Comparison of ENCODE assay signal across 34 cellular contexts in genomic region chr22:30535182-30535581, GRCh38. TPM values are rescaled to one million over a fixed set of nuclear protein-coding genes. Genes with fewer than 3 reads are reported as not detected.
"Had no signal": no experiment of that assay in that cellular context is flagged by ENCODE, and none has a peak within 500 bp of the region (broad histone marks: within the 10 kb centered on the region; RNA-seq: fewer than 3 reads in every experiment).

No MANE protein-coding gene starts in this region.

- H3K27ac ChIP-seq: SJSA1, VCaP had no signal

- H3K9me2 ChIP-seq: SK-N-SH had no signal

- H3K36me3 ChIP-seq: SJSA1 had no signal

- H3K9me3 ChIP-seq: SJSA1, SK-N-SH had no signal

- H3K4me1 ChIP-seq: SJSA1 had no signal

- DNase-seq: activated B cell treated with CpG ODN at 0.5 μM for 24 hours; activated CD4-positive, alpha-beta memory T cell treated with anti-CD3 and anti-CD28 coated beads for 36 hours; activated CD4-positive, alpha-beta T cell treated with anti-CD3 and anti-CD28 coated beads for 4 hours; activated CD4-positive, alpha-beta T cell treated with anti-CD3 and anti-CD28 coated beads, Interleukin-2, amount 50 U/mL, for 1 hour; activated CD4-positive, CD25-positive, alpha-beta regulatory T cell treated with anti-CD3 and anti-CD28 coated beads, Interleukin-2, amount 50 U/mL, for 72 hours; activated CD8-positive, alpha-beta memory T cell treated with anti-CD3 and anti-CD28 coated beads, Interleukin-2, amount 50 U/mL, for 4 hours; activated naive CD4-positive, alpha-beta T cell treated with anti-CD3 and anti-CD28 coated beads, Interleukin-2, amount 10 ng/mL, durations not matched to agents 7 days and 5 days; activated naive CD8-positive, alpha-beta T cell treated with anti-CD3 and anti-CD28 coated beads, Interleukin-2, amount 50 U/mL, for 24 hours; activated T-cell treated with anti-CD3 and anti-CD28 coated beads for 4 hours; activated T-cell treated with anti-CD3 and anti-CD28 coated beads, Interleukin-2, amount 50 U/mL, for 4 hours; anterior cingulate cortex; caudate nucleus; cerebellar nuclear complex; NCI-H1048; NCI-H1105 treated with DMSO at 0.1 percent for 48 hours; NCI-H1436; NCI-H1694; NCI-H1930; NCI-H2081 treated with DMSO at 0.1 percent for 48 hours; NCI-H2171; NCI-H510A; NCI-H526; NCI-H748 treated with DMSO at 0.1 percent for 48 hours; OCI-M1; SHP77 treated with DMSO at 0.1 percent for 48 hours; SK-N-SH; T-cell; T-helper 2 cell; T-helper 9 cell had no signal

- ATAC-seq: activated naive CD8-positive, alpha-beta T cell treated with anti-CD3 and anti-CD28 coated beads, Interleukin-2, amount 50 U/mL, for 24 hours; activated T-cell treated with anti-CD3 and anti-CD28 coated beads, Interleukin-2, amount 50 U/mL, for 4 hours; T-cell had no signal

- H3K4me2 ChIP-seq: SK-N-SH had no signal

- H3K4me3 ChIP-seq: SJSA1 had no signal

- H3K9ac ChIP-seq: SK-N-SH had no signal

RNA-seq across cellular contexts. Expression of gene SEC14L6, which starts 11.4 kb away (rescaled TPM):
- total RNA-seq: activated B cell treated with CpG ODN at 0.5 μM for 24 hours; activated T-cell treated with anti-CD3 and anti-CD28 coated beads, Interleukin-2, amount 50 U/mL, for 4 hours; activated T-helper 1 cell treated with anti-CD3 and anti-CD28 coated beads, Interleukin-12 subunit alpha, Interleukin-12 subunit beta, Interleukin-2, Interleukin-4 antibody, amounts not matched to agents 30 ng/mL and 10 ng/mL and 1 ng/mL, durations not matched to agents 14 hours and 24 hours and 36 hours; bronchial epithelial cell; M059J; SJSA1 had no signal
- polyA plus RNA-seq: SK-N-SH had no signal

RNA-seq across cellular contexts. Expression of gene SEC14L4, which starts 29.7 kb away (rescaled TPM):
- total RNA-seq: activated B cell treated with CpG ODN at 0.5 μM for 24 hours; activated CD4-positive, alpha-beta memory T cell treated with anti-CD3 and anti-CD28 coated beads for 36 hours; activated T-helper 1 cell treated with anti-CD3 and anti-CD28 coated beads, Interleukin-12 subunit alpha, Interleukin-12 subunit beta, Interleukin-2, Interleukin-4 antibody, amounts not matched to agents 30 ng/mL and 10 ng/mL and 1 ng/mL, durations not matched to agents 14 hours and 24 hours and 36 hours; bronchial epithelial cell; M059J; SJSA1 had no signal
- polyA plus RNA-seq: SK-N-SH had no signal

RNA-seq across cellular contexts. Expression of gene GAL3ST1, which starts 39.3 kb away (rescaled TPM):
- total RNA-seq: activated B cell treated with CpG ODN at 0.5 μM for 24 hours; activated CD4-positive, alpha-beta memory T cell treated with anti-CD3 and anti-CD28 coated beads for 36 hours; activated T-helper 1 cell treated with anti-CD3 and anti-CD28 coated beads, Interleukin-12 subunit alpha, Interleukin-12 subunit beta, Interleukin-2, Interleukin-4 antibody, amounts not matched to agents 30 ng/mL and 10 ng/mL and 1 ng/mL, durations not matched to agents 14 hours and 24 hours and 36 hours; M059J; SJSA1 had no signal
- polyA plus RNA-seq: SK-N-SH had no signal
